In the genomic region with DNA sequence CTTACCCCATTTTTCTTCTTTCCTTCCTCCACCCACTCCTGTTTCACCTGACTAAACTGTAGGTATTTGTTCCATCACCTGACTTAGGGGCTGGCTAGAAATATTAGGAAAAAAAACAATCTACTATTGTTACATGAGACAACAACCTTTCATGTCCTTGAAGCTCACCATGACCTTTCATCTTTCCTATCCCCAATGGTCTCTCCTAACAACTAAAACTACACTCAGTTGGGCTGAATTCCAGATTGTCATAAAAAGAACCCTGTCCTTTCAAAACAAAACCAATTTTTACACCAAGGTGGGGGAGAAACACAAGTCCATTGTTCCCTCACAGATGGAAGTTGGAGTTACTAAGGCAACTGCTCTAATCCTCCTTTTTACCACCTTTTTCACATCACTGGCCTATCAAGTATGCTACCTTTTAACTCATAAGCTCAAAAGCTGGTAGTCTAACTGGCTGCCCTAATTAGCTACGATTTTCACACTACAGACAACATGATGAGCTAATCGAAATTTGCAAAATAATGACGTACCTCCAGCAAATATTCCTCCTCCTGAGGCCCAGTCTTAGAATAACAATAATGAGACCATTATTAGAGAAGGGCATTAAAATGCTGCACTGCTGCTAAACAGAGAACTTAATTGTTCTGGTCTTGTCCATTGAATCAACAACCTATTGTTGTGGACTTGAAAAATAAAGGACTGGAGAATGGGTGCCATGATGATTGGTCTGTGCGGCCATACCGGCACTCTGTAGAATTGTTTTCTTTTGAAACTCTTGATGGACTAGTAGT, we compare ENCODE assay signal across 2 cellular contexts.
TF ChIP-seq lines count a peak whose summit lies in the region.

No MANE protein-coding gene starts in this region.

TF ChIP-seq in Ishikawa, 13 proteins besides CTCF, POLR2A, EP300 and RAD21:
- TF ChIP-seq, protein P1, sequence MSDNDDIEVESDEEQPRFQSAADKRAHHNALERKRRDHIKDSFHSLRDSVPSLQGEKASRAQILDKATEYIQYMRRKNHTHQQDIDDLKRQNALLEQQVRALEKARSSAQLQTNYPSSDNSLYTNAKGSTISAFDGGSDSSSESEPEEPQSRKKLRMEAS (IDR thresholded peaks at IDR 0.05) = no peak
- TF ChIP-seq EGR1 (IDR thresholded peaks at IDR 0.05) (peak; percentile 61; the same call in 1 of the 2 replicates), TEAD4 (IDR thresholded peaks at IDR 0.05) (0 out of 2 replicates have a peak, but pooled peaks have one; percentile 51)
- TF ChIP-seq, protein P2, sequence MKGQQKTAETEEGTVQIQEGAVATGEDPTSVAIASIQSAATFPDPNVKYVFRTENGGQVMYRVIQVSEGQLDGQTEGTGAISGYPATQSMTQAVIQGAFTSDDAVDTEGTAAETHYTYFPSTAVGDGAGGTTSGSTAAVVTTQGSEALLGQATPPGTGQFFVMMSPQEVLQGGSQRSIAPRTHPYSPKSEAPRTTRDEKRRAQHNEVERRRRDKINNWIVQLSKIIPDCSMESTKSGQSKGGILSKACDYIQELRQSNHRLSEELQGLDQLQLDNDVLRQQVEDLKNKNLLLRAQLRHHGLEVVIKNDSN (IDR thresholded peaks at IDR 0.05) = peak; percentile 80
TF ChIP-seq in Ishikawa: peak in this region for 3.

TF ChIP-seq in H1, 55 proteins besides CTCF, POLR2A, EP300 and RAD21 (continued from another document and continues in another):
- TF ChIP-seq, protein P3, sequence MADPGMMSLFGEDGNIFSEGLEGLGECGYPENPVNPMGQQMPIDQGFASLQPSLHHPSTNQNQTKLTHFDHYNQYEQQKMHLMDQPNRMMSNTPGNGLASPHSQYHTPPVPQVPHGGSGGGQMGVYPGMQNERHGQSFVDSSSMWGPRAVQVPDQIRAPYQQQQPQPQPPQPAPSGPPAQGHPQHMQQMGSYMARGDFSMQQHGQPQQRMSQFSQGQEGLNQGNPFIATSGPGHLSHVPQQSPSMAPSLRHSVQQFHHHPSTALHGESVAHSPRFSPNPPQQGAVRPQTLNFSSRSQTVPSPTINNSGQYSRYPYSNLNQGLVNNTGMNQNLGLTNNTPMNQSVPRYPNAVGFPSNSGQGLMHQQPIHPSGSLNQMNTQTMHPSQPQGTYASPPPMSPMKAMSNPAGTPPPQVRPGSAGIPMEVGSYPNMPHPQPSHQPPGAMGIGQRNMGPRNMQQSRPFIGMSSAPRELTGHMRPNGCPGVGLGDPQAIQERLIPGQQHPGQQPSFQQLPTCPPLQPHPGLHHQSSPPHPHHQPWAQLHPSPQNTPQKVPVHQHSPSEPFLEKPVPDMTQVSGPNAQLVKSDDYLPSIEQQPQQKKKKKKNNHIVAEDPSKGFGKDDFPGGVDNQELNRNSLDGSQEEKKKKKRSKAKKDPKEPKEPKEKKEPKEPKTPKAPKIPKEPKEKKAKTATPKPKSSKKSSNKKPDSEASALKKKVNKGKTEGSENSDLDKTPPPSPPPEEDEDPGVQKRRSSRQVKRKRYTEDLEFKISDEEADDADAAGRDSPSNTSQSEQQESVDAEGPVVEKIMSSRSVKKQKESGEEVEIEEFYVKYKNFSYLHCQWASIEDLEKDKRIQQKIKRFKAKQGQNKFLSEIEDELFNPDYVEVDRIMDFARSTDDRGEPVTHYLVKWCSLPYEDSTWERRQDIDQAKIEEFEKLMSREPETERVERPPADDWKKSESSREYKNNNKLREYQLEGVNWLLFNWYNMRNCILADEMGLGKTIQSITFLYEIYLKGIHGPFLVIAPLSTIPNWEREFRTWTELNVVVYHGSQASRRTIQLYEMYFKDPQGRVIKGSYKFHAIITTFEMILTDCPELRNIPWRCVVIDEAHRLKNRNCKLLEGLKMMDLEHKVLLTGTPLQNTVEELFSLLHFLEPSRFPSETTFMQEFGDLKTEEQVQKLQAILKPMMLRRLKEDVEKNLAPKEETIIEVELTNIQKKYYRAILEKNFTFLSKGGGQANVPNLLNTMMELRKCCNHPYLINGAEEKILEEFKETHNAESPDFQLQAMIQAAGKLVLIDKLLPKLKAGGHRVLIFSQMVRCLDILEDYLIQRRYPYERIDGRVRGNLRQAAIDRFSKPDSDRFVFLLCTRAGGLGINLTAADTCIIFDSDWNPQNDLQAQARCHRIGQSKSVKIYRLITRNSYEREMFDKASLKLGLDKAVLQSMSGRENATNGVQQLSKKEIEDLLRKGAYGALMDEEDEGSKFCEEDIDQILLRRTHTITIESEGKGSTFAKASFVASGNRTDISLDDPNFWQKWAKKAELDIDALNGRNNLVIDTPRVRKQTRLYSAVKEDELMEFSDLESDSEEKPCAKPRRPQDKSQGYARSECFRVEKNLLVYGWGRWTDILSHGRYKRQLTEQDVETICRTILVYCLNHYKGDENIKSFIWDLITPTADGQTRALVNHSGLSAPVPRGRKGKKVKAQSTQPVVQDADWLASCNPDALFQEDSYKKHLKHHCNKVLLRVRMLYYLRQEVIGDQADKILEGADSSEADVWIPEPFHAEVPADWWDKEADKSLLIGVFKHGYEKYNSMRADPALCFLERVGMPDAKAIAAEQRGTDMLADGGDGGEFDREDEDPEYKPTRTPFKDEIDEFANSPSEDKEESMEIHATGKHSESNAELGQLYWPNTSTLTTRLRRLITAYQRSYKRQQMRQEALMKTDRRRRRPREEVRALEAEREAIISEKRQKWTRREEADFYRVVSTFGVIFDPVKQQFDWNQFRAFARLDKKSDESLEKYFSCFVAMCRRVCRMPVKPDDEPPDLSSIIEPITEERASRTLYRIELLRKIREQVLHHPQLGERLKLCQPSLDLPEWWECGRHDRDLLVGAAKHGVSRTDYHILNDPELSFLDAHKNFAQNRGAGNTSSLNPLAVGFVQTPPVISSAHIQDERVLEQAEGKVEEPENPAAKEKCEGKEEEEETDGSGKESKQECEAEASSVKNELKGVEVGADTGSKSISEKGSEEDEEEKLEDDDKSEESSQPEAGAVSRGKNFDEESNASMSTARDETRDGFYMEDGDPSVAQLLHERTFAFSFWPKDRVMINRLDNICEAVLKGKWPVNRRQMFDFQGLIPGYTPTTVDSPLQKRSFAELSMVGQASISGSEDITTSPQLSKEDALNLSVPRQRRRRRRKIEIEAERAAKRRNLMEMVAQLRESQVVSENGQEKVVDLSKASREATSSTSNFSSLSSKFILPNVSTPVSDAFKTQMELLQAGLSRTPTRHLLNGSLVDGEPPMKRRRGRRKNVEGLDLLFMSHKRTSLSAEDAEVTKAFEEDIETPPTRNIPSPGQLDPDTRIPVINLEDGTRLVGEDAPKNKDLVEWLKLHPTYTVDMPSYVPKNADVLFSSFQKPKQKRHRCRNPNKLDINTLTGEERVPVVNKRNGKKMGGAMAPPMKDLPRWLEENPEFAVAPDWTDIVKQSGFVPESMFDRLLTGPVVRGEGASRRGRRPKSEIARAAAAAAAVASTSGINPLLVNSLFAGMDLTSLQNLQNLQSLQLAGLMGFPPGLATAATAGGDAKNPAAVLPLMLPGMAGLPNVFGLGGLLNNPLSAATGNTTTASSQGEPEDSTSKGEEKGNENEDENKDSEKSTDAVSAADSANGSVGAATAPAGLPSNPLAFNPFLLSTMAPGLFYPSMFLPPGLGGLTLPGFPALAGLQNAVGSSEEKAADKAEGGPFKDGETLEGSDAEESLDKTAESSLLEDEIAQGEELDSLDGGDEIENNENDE (IDR thresholded peaks at IDR 0.05; ENCODE audit: insufficient replicate concordance, low read length) = peak; percentile 71
- no peak for TF ChIP-seq PHF8 (conservative IDR thresholded peaks at IDR 0.05; ENCODE audit: low read depth, low read length)
- peak; percentile 52 to 60; a peak in 2 of 4 replicates for TF ChIP-seq HDAC2 (IDR thresholded peaks at IDR 0.05; ENCODE audit: borderline replicate concordance in 1 of 2, low read depth in 2 of 2, low read length in 2 of 2)
- no peak for TF ChIP-seq SIRT6 (IDR thresholded peaks at IDR 0.05; ENCODE audit: low read length)
- TF ChIP-seq, protein P1 (IDR thresholded peaks at IDR 0.05) = no peak
- TF ChIP-seq CHD1 (IDR thresholded peaks at IDR 0.05; ENCODE audit: low read depth, low read length) = no peak
- TF ChIP-seq ZNF274 (IDR thresholded peaks at IDR 0.05; ENCODE audit: borderline replicate concordance, extremely low read depth, low read length) = 0 out of 2 replicates have a peak, but pooled peaks have one; percentile 15
- TF ChIP-seq NRF1 (IDR thresholded peaks at IDR 0.05; ENCODE audit: low read depth, low read length) = no peak
- TF ChIP-seq RFX5 (IDR thresholded peaks at IDR 0.05; ENCODE audit: borderline replicate concordance, low read depth, low read length) = no peak
- TF ChIP-seq BRCA1 (IDR thresholded peaks at IDR 0.05; ENCODE audit: low read depth, low read length) = no peak
- TF ChIP-seq MAFK (IDR thresholded peaks at IDR 0.05; ENCODE audit: low read depth, low read length) = peak; percentile 35; the same call in 1 of the 2 replicates
- TF ChIP-seq TAF1 (IDR thresholded peaks at IDR 0.05; ENCODE audit: low read depth, low read length) = no peak
- TF ChIP-seq FOSL1 (IDR thresholded peaks at IDR 0.05; ENCODE audit: insufficient read depth, low read depth, low read length) = no peak
- no peak for TF ChIP-seq EGR1 (IDR thresholded peaks at IDR 0.05; ENCODE audit: borderline replicate concordance, low read depth, low read length)
- TF ChIP-seq RXRA (IDR thresholded peaks at IDR 0.05; ENCODE audit: insufficient read depth, low read depth, low read length) = no peak
- TF ChIP-seq RBBP5 (IDR thresholded peaks at IDR 0.05; ENCODE audit: borderline replicate concordance, low read depth, low read length) = no peak
- no peak for TF ChIP-seq CBX8 (IDR thresholded peaks at IDR 0.05; ENCODE audit: borderline replicate concordance, low read depth, low read length)
- TF ChIP-seq EZH2 (IDR thresholded peaks at IDR 0.05; ENCODE audit: low read depth, low read length, severe bottlenecking) = no peak
- no peak; the same call in 1 of the 2 replicates for TF ChIP-seq TCF12 (IDR thresholded peaks at IDR 0.05; ENCODE audit: low read depth, low read length)
- TF ChIP-seq TEAD4 (IDR thresholded peaks at IDR 0.05; ENCODE audit: low read depth, low read length) = peak; percentile 54; the same call in 1 of the 2 replicates
- peak; percentile 71 for TF ChIP-seq NANOG (IDR thresholded peaks at IDR 0.05; ENCODE audit: insufficient read depth, low read depth, low read length, poor library complexity, severe bottlenecking)
- no peak for TF ChIP-seq SP2 (IDR thresholded peaks at IDR 0.05; ENCODE audit: low read length)
- TF ChIP-seq TAF7 (optimal IDR thresholded peaks at IDR 0.05; ENCODE audit: borderline replicate concordance, low read depth, low read length) = no peak
- TF ChIP-seq JUND (IDR thresholded peaks at IDR 0.05; ENCODE audit: low read length) = peak; percentile 90
- peak; percentile 64; the same call in 1 of the 2 replicates for TF ChIP-seq POLR2AphosphoS5 (IDR thresholded peaks at IDR 0.05; ENCODE audit: low read depth, low read length)
- no peak for TF ChIP-seq SRF (IDR thresholded peaks at IDR 0.05; ENCODE audit: low read depth, low read length)
- TF ChIP-seq, protein P4, sequence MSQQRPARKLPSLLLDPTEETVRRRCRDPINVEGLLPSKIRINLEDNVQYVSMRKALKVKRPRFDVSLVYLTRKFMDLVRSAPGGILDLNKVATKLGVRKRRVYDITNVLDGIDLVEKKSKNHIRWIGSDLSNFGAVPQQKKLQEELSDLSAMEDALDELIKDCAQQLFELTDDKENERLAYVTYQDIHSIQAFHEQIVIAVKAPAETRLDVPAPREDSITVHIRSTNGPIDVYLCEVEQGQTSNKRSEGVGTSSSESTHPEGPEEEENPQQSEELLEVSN (IDR thresholded peaks at IDR 0.05) = no peak
- no peak for TF ChIP-seq KDM1A (IDR thresholded peaks at IDR 0.05; ENCODE audit: borderline replicate concordance, low read length)
- TF ChIP-seq YY1 (IDR thresholded peaks at IDR 0.05; ENCODE audit: low read depth, low read length) = peak; percentile 48; the same call in 1 of the 2 replicates
- no peak for TF ChIP-seq GTF2F1 (IDR thresholded peaks at IDR 0.05; ENCODE audit: borderline replicate concordance, low read depth, low read length)
- no peak for TF ChIP-seq SIX5 (IDR thresholded peaks at IDR 0.05; ENCODE audit: low read depth, low read length)
- no peak for TF ChIP-seq CBX5 (IDR thresholded peaks at IDR 0.05; ENCODE audit: low read depth, low read length)
- no peak for TF ChIP-seq ASH2L (IDR thresholded peaks at IDR 0.05; ENCODE audit: low read length)
- TF ChIP-seq SP1 (IDR thresholded peaks at IDR 0.05; ENCODE audit: low read depth, low read length) = peak; percentile 37; the same call in 1 of the 2 replicates
- TF ChIP-seq CHD2 (IDR thresholded peaks at IDR 0.05; ENCODE audit: low read length) = no peak
- no peak for TF ChIP-seq KDM5A (IDR thresholded peaks at IDR 0.05; ENCODE audit: low read length)
- TF ChIP-seq BACH1 (IDR thresholded peaks at IDR 0.05; ENCODE audit: low read length) = no peak
- TF ChIP-seq JUN (IDR thresholded peaks at IDR 0.05; ENCODE audit: low read depth, low read length) = peak; percentile 94
- TF ChIP-seq, protein P5, sequence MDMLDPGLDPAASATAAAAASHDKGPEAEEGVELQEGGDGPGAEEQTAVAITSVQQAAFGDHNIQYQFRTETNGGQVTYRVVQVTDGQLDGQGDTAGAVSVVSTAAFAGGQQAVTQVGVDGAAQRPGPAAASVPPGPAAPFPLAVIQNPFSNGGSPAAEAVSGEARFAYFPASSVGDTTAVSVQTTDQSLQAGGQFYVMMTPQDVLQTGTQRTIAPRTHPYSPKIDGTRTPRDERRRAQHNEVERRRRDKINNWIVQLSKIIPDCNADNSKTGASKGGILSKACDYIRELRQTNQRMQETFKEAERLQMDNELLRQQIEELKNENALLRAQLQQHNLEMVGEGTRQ (IDR thresholded peaks at IDR 0.05; ENCODE audit: low read length) = no peak
- TF ChIP-seq SIN3A (conservative IDR thresholded peaks at IDR 0.05 in 1 of 2, IDR thresholded peaks at IDR 0.05 in 1 of 2; ENCODE audit: low read depth in 1 of 2, low read length in 2 of 2) = no peak
- TF ChIP-seq CEBPB (IDR thresholded peaks at IDR 0.05; ENCODE audit: low read depth, low read length) = no peak
- TF ChIP-seq RNF2 (IDR thresholded peaks at IDR 0.05; ENCODE audit: borderline replicate concordance, low read depth, low read length, missing control alignments, poor library complexity, severe bottlenecking) = no peak
- TF ChIP-seq KDM4A (IDR thresholded peaks at IDR 0.05; ENCODE audit: low read depth, low read length, severe bottlenecking) = no peak
- no peak for TF ChIP-seq CTBP2 (IDR thresholded peaks at IDR 0.05; ENCODE audit: borderline replicate concordance, insufficient read depth, insufficient read length, low read length)
- TF ChIP-seq SUZ12 (IDR thresholded peaks at IDR 0.05; ENCODE audit: low read length) = no peak
- no peak for TF ChIP-seq HDAC6 (IDR thresholded peaks at IDR 0.05; ENCODE audit: low read depth, low read length)
- TF ChIP-seq POU5F1 (IDR thresholded peaks at IDR 0.05; ENCODE audit: low read depth, low read length) = peak; percentile 66; the same call in 1 of the 2 replicates
- TF ChIP-seq BCL11A (IDR thresholded peaks at IDR 0.05; ENCODE audit: low read depth in 2 of 2, low read length in 2 of 2) = no peak
- TF ChIP-seq, protein P6, sequence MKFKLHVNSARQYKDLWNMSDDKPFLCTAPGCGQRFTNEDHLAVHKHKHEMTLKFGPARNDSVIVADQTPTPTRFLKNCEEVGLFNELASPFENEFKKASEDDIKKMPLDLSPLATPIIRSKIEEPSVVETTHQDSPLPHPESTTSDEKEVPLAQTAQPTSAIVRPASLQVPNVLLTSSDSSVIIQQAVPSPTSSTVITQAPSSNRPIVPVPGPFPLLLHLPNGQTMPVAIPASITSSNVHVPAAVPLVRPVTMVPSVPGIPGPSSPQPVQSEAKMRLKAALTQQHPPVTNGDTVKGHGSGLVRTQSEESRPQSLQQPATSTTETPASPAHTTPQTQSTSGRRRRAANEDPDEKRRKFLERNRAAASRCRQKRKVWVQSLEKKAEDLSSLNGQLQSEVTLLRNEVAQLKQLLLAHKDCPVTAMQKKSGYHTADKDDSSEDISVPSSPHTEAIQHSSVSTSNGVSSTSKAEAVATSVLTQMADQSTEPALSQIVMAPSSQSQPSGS (IDR thresholded peaks at IDR 0.05; ENCODE audit: low read length) = peak; percentile 98
